ENCODE assay signal across 24 cellular contexts in genomic region chr20:58538752-58539151, GRCh38. TPM values are rescaled to one million over a fixed set of nuclear protein-coding genes. Genes with fewer than 3 reads are reported as not detected.
DNase-seq lines count a peak whose midpoint lies in the region; ATAC-seq and TF ChIP-seq lines count a peak whose summit lies in the region.
"Had no signal": no experiment of that assay in that cellular context is flagged by ENCODE, and none has a peak within 500 bp of the region (broad histone marks: within the 10 kb centered on the region; RNA-seq: fewer than 3 reads in every experiment).

No MANE protein-coding gene starts in this region.

- intact Hi-C loops in mammary epithelial cell (cut with micrococcal nuclease), result no loop called here
- intact Hi-C loops in MCF 10A (cut with micrococcal nuclease), result no loop called here
- intact Hi-C loops in lower lobe of right lung (cut with DNase I), result no loop called here

- H3K36me3 ChIP-seq in mammary epithelial cell (ENCODE audit: insufficient read depth, low read length), result no peaks in the 10 kb centered on the region
- H3K36me3 ChIP-seq in lower lobe of right lung, result no peaks in the 10 kb centered on the region
- H3K36me3 ChIP-seq: breast epithelium, SJSA1, WERI-Rb-1 had no signal

- ATAC-seq in lower lobe of right lung, result no peak

- 65% methylated on average over 2 of the region's 2 CpGs for WGBS in mammary epithelial cell (ENCODE audit: low coverage, missing lambda C conversion rate)

- H3K36me3 Mint-ChIP-seq in MCF 10A (ENCODE audit: insufficient read depth, unreplicated experiment) (no peaks in the 10 kb centered on the region), type B pancreatic cell (no peaks in the 10 kb centered on the region)
- H3K36me3 Mint-ChIP-seq: activated naive CD8-positive, alpha-beta T cell treated with anti-CD3 and anti-CD28 coated beads, Interleukin-2, amount 10 ng/mL, durations not matched to agents 7 days and 5 days; CD4-positive, CD25-positive, alpha-beta regulatory T cell had no signal

- H3K4me3 Mint-ChIP-seq in MCF 10A (ENCODE audit: unreplicated experiment) (no peak overlapping the region), type B pancreatic cell (no peak overlapping the region)
- H3K4me3 Mint-ChIP-seq: activated naive CD8-positive, alpha-beta T cell treated with anti-CD3 and anti-CD28 coated beads, Interleukin-2, amount 10 ng/mL, durations not matched to agents 7 days and 5 days; CD4-positive, CD25-positive, alpha-beta regulatory T cell; dendritic cell treated with granulocyte-macrophage colony-stimulating factor and Interleukin-4, amounts not matched to agents 40 ng/mL and 50 ng/mL, for 4 days; T-helper 1 cell treated with Interleukin-12 subunit alpha and Interleukin-12 subunit beta and Interleukin-4 antibody, amounts not matched to agents 30 μg/mL and 1 μg/mL, for 36 hours had no signal

- H3K27me3 Mint-ChIP-seq in MCF 10A (ENCODE audit: insufficient read depth, unreplicated experiment), result no peaks in the 10 kb centered on the region
- H3K27me3 Mint-ChIP-seq in type B pancreatic cell, result peaks cover 7% of the 10 kb centered on the region
- H3K27me3 Mint-ChIP-seq: activated naive CD8-positive, alpha-beta T cell treated with anti-CD3 and anti-CD28 coated beads, Interleukin-2, amount 10 ng/mL, durations not matched to agents 7 days and 5 days had no signal

- no peaks in the 10 kb centered on the region for H3K4me1 ChIP-seq in mammary epithelial cell (ENCODE audit: insufficient read depth, low read length)
- H3K4me1 ChIP-seq in lower lobe of right lung, result no peaks in the 10 kb centered on the region
- H3K4me1 ChIP-seq: breast epithelium had no signal

- H3K27ac ChIP-seq in mammary epithelial cell (ENCODE audit: insufficient read depth, low read depth, low read length), result no peak overlapping the region
- H3K27ac ChIP-seq in lower lobe of right lung, result no peak overlapping the region
- H3K27ac ChIP-seq: breast epithelium, hepatocyte, SJSA1, WERI-Rb-1 had no signal

- no peaks in the 10 kb centered on the region for H4K20me1 ChIP-seq in mammary epithelial cell (ENCODE audit: insufficient read depth, low read length)

- H3K27me3 ChIP-seq in mammary epithelial cell (ENCODE audit: insufficient read depth, low read length) (no peaks in the 10 kb centered on the region), lower lobe of right lung (ENCODE audit: low read depth) (peaks cover 4% of the 10 kb centered on the region)
- H3K27me3 ChIP-seq: breast epithelium, hepatocyte, SJSA1 had no signal

- peaks cover 12% of the 10 kb centered on the region for H3K9me3 Mint-ChIP-seq in MCF 10A (ENCODE audit: unreplicated experiment)
- peaks cover 12% of the 10 kb centered on the region for H3K9me3 Mint-ChIP-seq in type B pancreatic cell

- CTCF ChIA-PET in mammary epithelial cell (lab: Charles Lee; ENCODE audit: low non-redundant PET), result no interaction called here
- CTCF ChIA-PET in MCF 10A (lab: Yijun Ruan, JAX), result no interaction called here

- BruUV-seq in mammary epithelial cell (replicated peaks; lab: Mats Ljungman, UMichigan) (no TSS peak), MCF 10A (replicated peaks; lab: Mats Ljungman, UMichigan) (no TSS peak)

- H3K4me1 Mint-ChIP-seq in MCF 10A (ENCODE audit: insufficient read depth, unreplicated experiment), result no peaks in the 10 kb centered on the region
- peaks cover 14% of the 10 kb centered on the region for H3K4me1 Mint-ChIP-seq in type B pancreatic cell (ENCODE audit: unreplicated experiment)
- H3K4me1 Mint-ChIP-seq: activated naive CD8-positive, alpha-beta T cell treated with anti-CD3 and anti-CD28 coated beads, Interleukin-2, amount 10 ng/mL, durations not matched to agents 7 days and 5 days; CD4-positive, CD25-positive, alpha-beta regulatory T cell had no signal

- no peaks in the 10 kb centered on the region for H3K79me2 ChIP-seq in mammary epithelial cell (ENCODE audit: insufficient read depth, low read length)
- H3K79me2 ChIP-seq: hepatocyte had no signal

- in situ Hi-C loops in mammary epithelial cell (cut with MboI; ENCODE audit: low sequenced_read_pairs in 2 of 2), result no loop called here

- H3K4me3 ChIP-seq in mammary epithelial cell (replicated peaks in 1 of 3; ENCODE audit: insufficient read depth in 1 of 3, low read depth in 2 of 3, low read length in 3 of 3) (no peak overlapping the region), fibroblast of mammary gland (ENCODE audit: control insufficient read depth, low read depth, low read length) (no peak overlapping the region), lower lobe of right lung (no peak overlapping the region)
- H3K4me3 ChIP-seq: breast epithelium, hepatocyte, SJSA1 had no signal

- no peak overlapping the region for H3K4me2 ChIP-seq in mammary epithelial cell (ENCODE audit: insufficient read depth, low read depth, low read length)
- H3K4me2 ChIP-seq: hepatocyte had no signal

- TF ChIP-seq CTCF in mammary epithelial cell (conservative IDR thresholded peaks at IDR 0.05 in 1 of 2, IDR thresholded peaks at IDR 0.05 in 1 of 2; ENCODE audit: extremely low read depth in 1 of 2, insufficient read depth in 1 of 2, low read depth in 1 of 2, low read length in 2 of 2) (no peak), MCF 10A (IDR thresholded peaks at IDR 0.05; ENCODE audit: unreplicated experiment) (no peak), fibroblast of mammary gland (conservative IDR thresholded peaks at IDR 0.05; ENCODE audit: control insufficient read depth, insufficient read depth, low read depth, low read length) (no peak), type B pancreatic cell (conservative IDR thresholded peaks at IDR 0.05) (no peak), lower lobe of right lung (IDR thresholded peaks at IDR 0.05) (no peak)

- no peak overlapping the region for H3K27ac Mint-ChIP-seq in MCF 10A (ENCODE audit: low read depth, unreplicated experiment)
- no peak overlapping the region for H3K27ac Mint-ChIP-seq in type B pancreatic cell
- H3K27ac Mint-ChIP-seq: activated naive CD8-positive, alpha-beta T cell treated with anti-CD3 and anti-CD28 coated beads, Interleukin-2, amount 10 ng/mL, durations not matched to agents 7 days and 5 days; dendritic cell treated with granulocyte-macrophage colony-stimulating factor and Interleukin-4, amounts not matched to agents 40 ng/mL and 50 ng/mL, for 4 days; T-helper 1 cell treated with Interleukin-12 subunit alpha and Interleukin-12 subunit beta and Interleukin-4 antibody, amounts not matched to agents 30 μg/mL and 1 μg/mL, for 36 hours had no signal

- no peak overlapping the region for H3K9ac ChIP-seq in mammary epithelial cell (ENCODE audit: insufficient read depth, low read length)

- dilution Hi-C loops in mammary epithelial cell (cut with HindIII; ENCODE audit: low sequenced_read_pairs), result no loop called here

- POLR2A ChIA-PET in MCF 10A (lab: Yijun Ruan, JAX), result no interaction called here

- peaks cover 3% of the 10 kb centered on the region for H3K9me3 ChIP-seq in mammary epithelial cell (replicated peaks; ENCODE audit: insufficient read depth, low read length)
- peaks cover 7% of the 10 kb centered on the region for H3K9me3 ChIP-seq in lower lobe of right lung

- DNase-seq in mammary epithelial cell (peak; percentile 73), MCF 10A (ENCODE audit: unreplicated experiment) (no peak), M059J (ENCODE audit: low read depth) (peak; percentile 95), fibroblast of mammary gland (ENCODE audit: low read depth) (peak; percentile 55), type B pancreatic cell (ENCODE audit: extremely low spot score, unreplicated experiment) (peak; percentile 20), DMS53 treated with DMSO at 0.1 percent for 48 hours (lab: John Stamatoyannopoulos, UW; ENCODE audit: unreplicated experiment) (no peak), lower lobe of right lung (no peak), SW 1271 (lab: John Stamatoyannopoulos, UW) (no peak)
- DNase-seq: activated naive CD8-positive, alpha-beta T cell treated with anti-CD3 and anti-CD28 coated beads, Interleukin-2, amount 10 ng/mL, durations not matched to agents 7 days and 5 days; CD4-positive, CD25-positive, alpha-beta regulatory T cell; DMS 273 treated with DMSO at 0.1 percent for 48 hours; KG1; NCI-H1092; NCI-H2029 treated with DMSO at 0.1 percent for 48 hours; NCI-H446; nucleus accumbens; WERI-Rb-1 had no signal

- H2AFZ ChIP-seq in mammary epithelial cell (ENCODE audit: low read depth, low read length), result no peak overlapping the region
- H2AFZ ChIP-seq: hepatocyte had no signal

RNA-seq across cellular contexts. Expression of gene APCDD1L, which starts 23.6 kb away (rescaled TPM):
- 1 to 10 TPM; 1.7 to 3.6 TPM for total RNA-seq in mammary epithelial cell
- polyA plus RNA-seq in mammary epithelial cell, result 2.7 TPM
- not detected for polyA minus RNA-seq in mammary epithelial cell
- total RNA-seq in MCF 10A (2022), result 0.12 and 0.86 TPM in 2 replicates
- 14.2 and 24.2 TPM in 2 replicates for total RNA-seq in M059J (2014; rRNA removed; shearing (Covaris generic))
- 0.26 and 0.53 TPM in 2 replicates for total RNA-seq in type B pancreatic cell (ENCODE audit: low replicate concordance)
- not detected for total RNA-seq in lower lobe of right lung
- total RNA-seq: activated naive CD8-positive, alpha-beta T cell treated with anti-CD3 and anti-CD28 coated beads, Interleukin-2, amount 10 ng/mL, durations not matched to agents 7 days and 5 days; CD4-positive, CD25-positive, alpha-beta regulatory T cell; lung microvascular endothelial cell; temporal lobe had no signal
- polyA plus RNA-seq: hepatocyte had no signal

Comparison
In these comparisons a context has a peak if more than half of its experiments do, and no peak if none do; other contexts are left out.
1. DNase-seq: peak in mammary epithelial cell (single experiment), M059J (single experiment), fibroblast of mammary gland (single experiment) and type B pancreatic cell (single experiment); none in MCF 10A (single experiment), DMS53 treated with DMSO at 0.1 percent for 48 hours (single experiment), lower lobe of right lung (single experiment) and SW 1271 (0 of 2).